14 cellular contexts compared by ENCODE assay signal in the genomic region with DNA sequence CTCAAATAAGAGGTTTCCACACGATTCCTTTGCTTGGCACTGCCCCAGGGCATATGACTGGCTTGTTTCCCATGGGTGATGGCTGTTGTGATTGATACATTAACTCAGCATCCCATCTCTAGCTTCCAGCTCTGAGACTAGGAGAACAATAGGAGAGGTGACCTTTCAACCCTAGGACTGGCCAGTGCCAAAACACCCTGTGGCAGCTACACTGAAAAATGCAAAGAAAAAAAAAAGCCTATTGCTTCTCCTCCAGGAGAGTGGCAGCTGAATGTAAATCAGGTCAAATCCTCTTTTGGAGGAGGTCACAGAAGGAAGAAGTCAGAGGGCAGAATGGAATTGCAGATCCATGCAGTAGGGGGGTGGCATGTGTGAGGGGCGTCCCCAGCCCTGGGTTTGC.
DNase-seq lines count a peak whose midpoint lies in the region; ATAC-seq and TF ChIP-seq lines count a peak whose summit lies in the region.
"Had no signal": no experiment of that assay in that cellular context is flagged by ENCODE, and none has a peak within 500 bp of the region (broad histone marks: within the 10 kb centered on the region; RNA-seq: fewer than 3 reads in every experiment).

No MANE protein-coding gene starts in this region.

- peak overlapping the region; percentile 3 for H3K27ac Mint-ChIP-seq in neural crest cell (ENCODE audit: unreplicated experiment)
- H3K27ac Mint-ChIP-seq: CD14-positive monocyte; CD4-positive, alpha-beta memory T cell had no signal

- H3K9me3 Mint-ChIP-seq in neural crest cell = peaks cover 3% of the 10 kb centered on the region

- no peak overlapping the region for H3K4me3 Mint-ChIP-seq in neural crest cell
- H3K4me3 Mint-ChIP-seq: CD14-positive monocyte; CD4-positive, alpha-beta memory T cell had no signal

- H3K4me1 Mint-ChIP-seq in neural crest cell = peaks cover 24% of the 10 kb centered on the region
- H3K4me1 Mint-ChIP-seq: CD14-positive monocyte; CD4-positive, alpha-beta memory T cell had no signal

- no peaks in the 10 kb centered on the region for H3K36me3 Mint-ChIP-seq in neural crest cell (ENCODE audit: low read depth)
- H3K36me3 Mint-ChIP-seq: CD14-positive monocyte; CD4-positive, alpha-beta memory T cell had no signal

- ATAC-seq in GM19328 (IDR thresholded peaks at IDR 0.05; ENCODE audit: unreplicated experiment) (no peak), GM21515 (IDR thresholded peaks at IDR 0.05; ENCODE audit: unreplicated experiment) (no peak), GM18858 (IDR thresholded peaks at IDR 0.05; ENCODE audit: unreplicated experiment) (no peak)

- H3K27me3 Mint-ChIP-seq in neural crest cell (ENCODE audit: low read depth) = peaks cover 3% of the 10 kb centered on the region

- TF ChIP-seq CTCF in neural crest cell (conservative IDR thresholded peaks at IDR 0.05) = no peak

- DNase-seq in NCI-H146 treated with DMSO at 0.1 percent for 48 hours (lab: John Stamatoyannopoulos, UW; ENCODE audit: unreplicated experiment) (peak; percentile 19), NCI-H146 (lab: John Stamatoyannopoulos, UW) (no peak), M059J (ENCODE audit: low read depth) (peak; percentile 19), neural crest cell (ENCODE audit: low read depth, low spot score) (no peak)
- DNase-seq: 8988T; CD4-positive, alpha-beta memory T cell; DMS153; DND-41; EL; GM23248 had no signal

Comparison
In these comparisons a context has a peak if more than half of its experiments do, and no peak if none do; other contexts are left out.
1. DNase-seq: peak in NCI-H146 treated with DMSO at 0.1 percent for 48 hours (single experiment) and M059J (single experiment); none in NCI-H146 (single experiment) and neural crest cell (single experiment).